Comparison of ENCODE assay signal across 34 cellular contexts in the genomic region with DNA sequence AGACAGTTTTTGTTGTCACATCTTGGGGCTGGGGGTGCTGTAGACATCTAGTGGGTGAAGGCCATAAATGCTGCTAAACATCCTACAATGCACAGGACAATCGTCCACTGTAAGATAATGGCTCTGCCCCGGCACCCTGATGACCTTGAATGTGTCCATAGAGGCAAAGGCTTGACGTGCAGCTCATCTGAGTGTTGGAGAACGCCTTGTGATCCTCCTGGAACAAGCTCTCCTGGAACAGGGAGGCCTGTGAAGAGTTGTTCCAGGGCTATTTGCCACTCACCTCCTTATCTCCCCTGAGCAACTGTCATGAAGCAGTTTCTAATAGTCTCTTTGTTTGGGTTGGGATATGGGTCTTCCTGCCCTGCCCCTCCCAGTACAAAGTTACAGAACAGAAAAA. TPM values are rescaled to one million over a fixed set of nuclear protein-coding genes. Genes with fewer than 3 reads are reported as not detected.
"Had no signal": no experiment of that assay in that cellular context is flagged by ENCODE, and none has a peak within 500 bp of the region (broad histone marks: within the 10 kb centered on the region; RNA-seq: fewer than 3 reads in every experiment).

No MANE protein-coding gene starts in this region.

- H3K27ac Mint-ChIP-seq: activated CD4-positive, alpha-beta memory T cell treated with anti-CD3 and anti-CD28 coated beads, Interleukin-2, amount 10 ng/mL, durations not matched to agents 7 days and 5 days; activated CD8-positive, alpha-beta memory T cell treated with anti-CD3 and anti-CD28 coated beads, Interleukin-2, amount 10 ng/mL, durations not matched to agents 7 days and 5 days; activated naive CD4-positive, alpha-beta T cell treated with anti-CD3 and anti-CD28 coated beads, Interleukin-2, amount 10 ng/mL, durations not matched to agents 7 days and 5 days; activated naive CD8-positive, alpha-beta T cell; activated naive CD8-positive, alpha-beta T cell treated with anti-CD3 and anti-CD28 coated beads, Interleukin-2, amount 50 U/mL, for 24 hours; brain; T-helper 1 cell treated with Interleukin-12 subunit alpha and Interleukin-12 subunit beta and Interleukin-4 antibody, amounts not matched to agents 30 μg/mL and 1 μg/mL, for 36 hours; T-helper 2 cell treated with Interferon-gamma antibody and Interleukin-4, amounts not matched to agents 5 μg/mL and 100 μg/mL, for 36 hours had no signal

- H3K4me1 ChIP-seq: SJCRH30 had no signal

- H3K27ac ChIP-seq: KMS-11, PC-9, RWPE1, SJCRH30, SK-N-MC, WERI-Rb-1 had no signal

- ATAC-seq: activated CD8-positive, alpha-beta memory T cell treated with anti-CD3 and anti-CD28 coated beads, Interleukin-2, amount 10 ng/mL, durations not matched to agents 7 days and 5 days; activated naive CD8-positive, alpha-beta T cell treated with anti-CD3 and anti-CD28 coated beads, Interleukin-2, amount 50 U/mL, for 24 hours had no signal

- H3K4me2 ChIP-seq: KMS-11, PC-9 had no signal

- H3K4me3 Mint-ChIP-seq: activated CD4-positive, alpha-beta memory T cell treated with anti-CD3 and anti-CD28 coated beads, Interleukin-2, amount 10 ng/mL, durations not matched to agents 7 days and 5 days; activated CD8-positive, alpha-beta memory T cell treated with anti-CD3 and anti-CD28 coated beads, Interleukin-2, amount 10 ng/mL, durations not matched to agents 7 days and 5 days; activated naive CD4-positive, alpha-beta T cell treated with anti-CD3 and anti-CD28 coated beads, Interleukin-2, amount 10 ng/mL, durations not matched to agents 7 days and 5 days; activated naive CD8-positive, alpha-beta T cell; activated naive CD8-positive, alpha-beta T cell treated with anti-CD3 and anti-CD28 coated beads, Interleukin-2, amount 50 U/mL, for 24 hours; brain; T-helper 1 cell treated with Interleukin-12 subunit alpha and Interleukin-12 subunit beta and Interleukin-4 antibody, amounts not matched to agents 30 μg/mL and 1 μg/mL, for 36 hours; T-helper 2 cell treated with Interferon-gamma antibody and Interleukin-4, amounts not matched to agents 5 μg/mL and 100 μg/mL, for 36 hours had no signal

- H3K4me1 Mint-ChIP-seq: activated CD4-positive, alpha-beta memory T cell treated with anti-CD3 and anti-CD28 coated beads, Interleukin-2, amount 10 ng/mL, durations not matched to agents 7 days and 5 days; activated CD8-positive, alpha-beta memory T cell treated with anti-CD3 and anti-CD28 coated beads, Interleukin-2, amount 10 ng/mL, durations not matched to agents 7 days and 5 days; activated naive CD4-positive, alpha-beta T cell treated with anti-CD3 and anti-CD28 coated beads, Interleukin-2, amount 10 ng/mL, durations not matched to agents 7 days and 5 days; activated naive CD8-positive, alpha-beta T cell treated with anti-CD3 and anti-CD28 coated beads, Interleukin-2, amount 50 U/mL, for 24 hours had no signal

- FAIRE-seq: bronchial epithelial cell, RCC 7860 had no signal

- H3K27me3 Mint-ChIP-seq: activated naive CD8-positive, alpha-beta T cell; brain had no signal

- H3K9me3 Mint-ChIP-seq: activated CD4-positive, alpha-beta memory T cell treated with anti-CD3 and anti-CD28 coated beads, Interleukin-2, amount 10 ng/mL, durations not matched to agents 7 days and 5 days; activated naive CD4-positive, alpha-beta T cell treated with anti-CD3 and anti-CD28 coated beads, Interleukin-2, amount 10 ng/mL, durations not matched to agents 7 days and 5 days; activated naive CD8-positive, alpha-beta T cell treated with anti-CD3 and anti-CD28 coated beads, Interleukin-2, amount 50 U/mL, for 24 hours; T-helper 1 cell treated with Interleukin-12 subunit alpha and Interleukin-12 subunit beta and Interleukin-4 antibody, amounts not matched to agents 30 μg/mL and 1 μg/mL, for 36 hours; T-helper 2 cell treated with Interferon-gamma antibody and Interleukin-4, amounts not matched to agents 5 μg/mL and 100 μg/mL, for 36 hours had no signal

- DNase-seq: activated CD4-positive, alpha-beta memory T cell treated with anti-CD3 and anti-CD28 coated beads, Interleukin-2, amount 10 ng/mL, durations not matched to agents 7 days and 5 days; activated CD4-positive, alpha-beta T cell treated with anti-CD3 and anti-CD28 coated beads for 1 hour; activated CD4-positive, alpha-beta T cell treated with anti-CD3 and anti-CD28 coated beads for 48 hours; activated CD4-positive, CD25-positive, alpha-beta regulatory T cell; activated CD8-positive, alpha-beta memory T cell treated with anti-CD3 and anti-CD28 coated beads for 24 hours; activated CD8-positive, alpha-beta memory T cell treated with anti-CD3 and anti-CD28 coated beads, Interleukin-2, amount 10 ng/mL, durations not matched to agents 7 days and 5 days; activated CD8-positive, alpha-beta memory T cell treated with anti-CD3 and anti-CD28 coated beads, Interleukin-2, amount 50 U/mL, for 48 hours; activated effector memory CD4-positive, alpha-beta T cell treated with Interleukin-2 at 50 U/mL for 16 hours; activated naive CD4-positive, alpha-beta T cell treated with anti-CD3 and anti-CD28 coated beads, Interleukin-2, amount 10 ng/mL, durations not matched to agents 7 days and 5 days; activated naive CD8-positive, alpha-beta T cell treated with anti-CD3 and anti-CD28 coated beads, Interleukin-2, amount 50 U/mL, for 24 hours; activated T-cell treated with anti-CD3 and anti-CD28 coated beads, Interleukin-2, amount 50 U/mL, for 48 hours; anterior cingulate cortex; MM.1S; MV-4-11; NCI-H1092; NCI-H1436 treated with DMSO at 0.1 percent for 48 hours; NCI-H1694 treated with DMSO at 0.1 percent for 48 hours; NCI-H2029; NCI-H345; NCI-H524 treated with DMSO at 0.1 percent for 48 hours; PC-9; SHP77; SJCRH30; WERI-Rb-1 had no signal

- H3K36me3 ChIP-seq: SJCRH30, WERI-Rb-1 had no signal

- H3K36me3 Mint-ChIP-seq: activated CD8-positive, alpha-beta memory T cell treated with anti-CD3 and anti-CD28 coated beads, Interleukin-2, amount 10 ng/mL, durations not matched to agents 7 days and 5 days; activated naive CD4-positive, alpha-beta T cell treated with anti-CD3 and anti-CD28 coated beads, Interleukin-2, amount 10 ng/mL, durations not matched to agents 7 days and 5 days; activated naive CD8-positive, alpha-beta T cell; brain had no signal

- H2AFZ ChIP-seq: PC-9 had no signal

- H3K9ac ChIP-seq: KMS-11 had no signal

- H3K4me3 ChIP-seq: PC-9, SJCRH30, SK-N-MC had no signal

- H3K27me3 ChIP-seq: SJCRH30 had no signal

- H3K9me3 ChIP-seq: SJCRH30 had no signal

RNA-seq across cellular contexts. Expression of gene PCYT1B, which starts 15.2 kb away (rescaled TPM):
- total RNA-seq: LHCN-M2, PC-9 had no signal
